Comparison of ENCODE assay signal across 18 cellular contexts in genomic region chr4:78596111-78596742, GRCh38. TPM values are rescaled to one million over a fixed set of nuclear protein-coding genes. Genes with fewer than 3 reads are reported as not detected.
"Had no signal": no experiment of that assay in that cellular context is flagged by ENCODE, and none has a peak within 500 bp of the region (broad histone marks: within the 10 kb centered on the region; RNA-seq: fewer than 3 reads in every experiment).

No MANE protein-coding gene starts in this region.

- H3K9me3 ChIP-seq: ascending aorta, spleen, thoracic aorta had no signal

- H3K4me3 Mint-ChIP-seq: activated CD4-positive, alpha-beta T cell treated with anti-CD3 and anti-CD28 coated beads for 36 hours; activated naive CD4-positive, alpha-beta T cell treated with anti-CD3 and anti-CD28 coated beads, Interleukin-2, amount 50 U/mL, for 24 hours; dendritic cell treated with granulocyte-macrophage colony-stimulating factor and Interleukin-4, amounts not matched to agents 40 ng/mL and 50 ng/mL, for 4 days; naive B cell; neural crest cell; stimulated activated memory B cell treated with anti-CD40 and anti-IgM and Interleukin-4, amounts not matched to agents 10 μg/mL and 1 μg/mL and 100 μg/mL, for 72 hours; T-helper 2 cell treated with Interferon-gamma antibody and Interleukin-4, amounts not matched to agents 5 μg/mL and 100 μg/mL, for 36 hours; WTC11 had no signal

- FAIRE-seq: bronchial epithelial cell, TTC549 had no signal

- H3K4me3 ChIP-seq: ascending aorta, spleen, thoracic aorta had no signal

- H3K4me1 ChIP-seq: ascending aorta had no signal

- DNase-seq: activated CD4-positive, alpha-beta T cell treated with anti-CD3 and anti-CD28 coated beads for 36 hours; activated CD4-positive, alpha-beta T cell treated with anti-CD3 and anti-CD28 coated beads, Interleukin-2, amount 50 U/mL, for 48 hours; activated gamma-delta T cell; effector memory CD4-positive, alpha-beta T cell; naive B cell; spleen; stimulated activated CD4-positive, alpha-beta T cell treated with anti-CD3 and anti-CD28 coated beads, Interleukin-4, amount 100 ng/mL, for 4 hours had no signal

- ATAC-seq: activated CD4-positive, alpha-beta T cell treated with anti-CD3 and anti-CD28 coated beads for 36 hours; sciatic nerve; stimulated activated memory B cell treated with anti-CD40 and anti-IgM and Interleukin-4, amounts not matched to agents 10 μg/mL and 1 μg/mL and 100 μg/mL, for 72 hours; WTC11 had no signal

- H3K27me3 Mint-ChIP-seq: activated naive CD4-positive, alpha-beta T cell treated with anti-CD3 and anti-CD28 coated beads, Interleukin-2, amount 50 U/mL, for 24 hours; dendritic cell treated with granulocyte-macrophage colony-stimulating factor and Interleukin-4, amounts not matched to agents 40 ng/mL and 50 ng/mL, for 4 days; stimulated activated memory B cell treated with anti-CD40 and anti-IgM and Interleukin-4, amounts not matched to agents 10 μg/mL and 1 μg/mL and 100 μg/mL, for 72 hours had no signal

- H3K36me3 Mint-ChIP-seq: activated naive CD4-positive, alpha-beta T cell treated with anti-CD3 and anti-CD28 coated beads, Interleukin-2, amount 50 U/mL, for 24 hours; stimulated activated memory B cell treated with anti-CD40 and anti-IgM and Interleukin-4, amounts not matched to agents 10 μg/mL and 1 μg/mL and 100 μg/mL, for 72 hours had no signal

- H3K9me3 Mint-ChIP-seq: activated naive CD4-positive, alpha-beta T cell treated with anti-CD3 and anti-CD28 coated beads, Interleukin-2, amount 50 U/mL, for 24 hours; dendritic cell treated with granulocyte-macrophage colony-stimulating factor and Interleukin-4, amounts not matched to agents 40 ng/mL and 50 ng/mL, for 4 days; naive B cell; T-helper 2 cell treated with Interferon-gamma antibody and Interleukin-4, amounts not matched to agents 5 μg/mL and 100 μg/mL, for 36 hours had no signal

- H3K27ac ChIP-seq: ascending aorta, spleen, thoracic aorta had no signal

- H3K27me3 ChIP-seq: ascending aorta, spleen had no signal

- H3K36me3 ChIP-seq: ascending aorta, thoracic aorta had no signal

- H3K4me1 Mint-ChIP-seq: activated CD4-positive, alpha-beta T cell treated with anti-CD3 and anti-CD28 coated beads for 36 hours; activated naive CD4-positive, alpha-beta T cell treated with anti-CD3 and anti-CD28 coated beads, Interleukin-2, amount 50 U/mL, for 24 hours; neural crest cell had no signal

- H3K27ac Mint-ChIP-seq: activated CD4-positive, alpha-beta T cell treated with anti-CD3 and anti-CD28 coated beads for 36 hours; activated naive CD4-positive, alpha-beta T cell treated with anti-CD3 and anti-CD28 coated beads, Interleukin-2, amount 50 U/mL, for 24 hours; dendritic cell treated with granulocyte-macrophage colony-stimulating factor and Interleukin-4, amounts not matched to agents 40 ng/mL and 50 ng/mL, for 4 days; stimulated activated memory B cell treated with anti-CD40 and anti-IgM and Interleukin-4, amounts not matched to agents 10 μg/mL and 1 μg/mL and 100 μg/mL, for 72 hours; T-helper 2 cell treated with Interferon-gamma antibody and Interleukin-4, amounts not matched to agents 5 μg/mL and 100 μg/mL, for 36 hours; WTC11 had no signal

RNA-seq across cellular contexts. Expression of gene ANXA3, which starts 44.7 kb away (rescaled TPM):
- total RNA-seq: neural crest cell had no signal
